Comparison of ENCODE assay signal across 12 cellular contexts in the genomic region with DNA sequence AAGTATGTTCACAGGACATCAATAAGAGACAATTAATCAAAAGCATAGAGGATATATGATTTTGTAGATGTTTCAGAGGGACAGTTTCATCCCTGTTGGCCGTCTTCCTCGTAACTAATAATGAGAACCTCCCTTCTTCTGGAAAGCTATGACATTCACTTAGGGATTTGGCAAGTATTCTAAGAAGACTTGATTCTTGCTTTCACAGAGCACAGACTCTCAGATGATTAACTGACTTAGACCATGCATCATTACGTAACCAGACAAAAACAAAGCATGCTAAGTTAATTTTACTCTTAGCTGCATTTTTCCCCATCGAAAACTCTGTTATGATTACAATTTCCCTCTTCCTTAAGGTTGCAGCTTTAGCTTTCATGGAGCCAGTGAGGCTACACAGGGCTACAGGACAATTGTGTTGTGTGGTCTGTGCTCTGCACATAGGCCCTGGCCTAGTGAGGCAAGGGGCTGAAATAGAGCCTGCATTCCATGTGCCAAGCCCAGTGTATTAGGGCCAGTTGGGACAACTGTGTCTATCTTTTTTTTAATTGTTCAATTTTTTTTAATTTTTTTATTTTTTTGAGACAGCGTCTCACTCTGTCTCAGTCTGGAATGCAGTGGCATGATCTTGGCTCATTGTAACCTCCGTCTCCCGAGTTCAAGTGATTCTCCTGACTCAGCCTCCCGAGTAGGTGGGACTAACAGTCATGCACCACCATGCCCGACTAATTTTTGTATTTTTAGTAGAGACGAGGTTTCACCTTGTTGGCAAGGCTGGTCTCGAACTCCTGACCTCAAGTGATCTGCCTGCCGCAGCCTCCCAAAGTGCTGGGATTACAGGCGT.
DNase-seq lines count a peak whose midpoint lies in the region; ATAC-seq and TF ChIP-seq lines count a peak whose summit lies in the region.
"Had no signal": no experiment of that assay in that cellular context is flagged by ENCODE, and none has a peak within 500 bp of the region (broad histone marks: within the 10 kb centered on the region; RNA-seq: fewer than 3 reads in every experiment).

No MANE protein-coding gene starts in this region.

- ATAC-seq in upper lobe of right lung: peak; percentile 12
- ATAC-seq: activated T-helper 17 cell treated with anti-CD3 and anti-CD28 coated beads, Interleukin-2, amount 50 U/mL, for 72 hours had no signal

- H3K27me3 ChIP-seq in fibroblast of lung (ENCODE audit: control insufficient read depth, insufficient read depth, low read length) (no peaks in the 10 kb centered on the region), upper lobe of right lung (no peaks in the 10 kb centered on the region)

- H2AFZ ChIP-seq in fibroblast of lung (ENCODE audit: low read length): no peak overlapping the region

- H3K4me1 ChIP-seq in fibroblast of lung (ENCODE audit: control insufficient read depth, extremely low read depth, insufficient read depth, low read length) (peaks cover 2% of the 10 kb centered on the region), upper lobe of right lung (peaks cover 17% of the 10 kb centered on the region)

- H3K4me3 ChIP-seq in fibroblast of lung (replicated peaks in 1 of 4; ENCODE audit: control extremely low read depth in 1 of 4, insufficient read depth in 1 of 4, low read depth in 3 of 4, low read length in 4 of 4): no peak overlapping the region
- no peak overlapping the region for H3K4me3 ChIP-seq in upper lobe of right lung

- H3K36me3 ChIP-seq in fibroblast of lung (ENCODE audit: control insufficient read depth, insufficient read depth, low read length) (no peaks in the 10 kb centered on the region), upper lobe of right lung (no peaks in the 10 kb centered on the region)

- H4K20me1 ChIP-seq in fibroblast of lung (ENCODE audit: control insufficient read depth, extremely low read depth, insufficient read depth, low read length): no peaks in the 10 kb centered on the region

- H3K9me3 ChIP-seq in fibroblast of lung (ENCODE audit: control insufficient read depth, insufficient read depth, low read depth, low read length) (no peaks in the 10 kb centered on the region), upper lobe of right lung (no peaks in the 10 kb centered on the region)

- H3K4me1 Mint-ChIP-seq in nephron progenitor cell: peaks cover 76% of the 10 kb centered on the region
- H3K4me1 Mint-ChIP-seq: activated T-helper 17 cell treated with anti-CD3 and anti-CD28 coated beads, Interleukin-2, amount 50 U/mL, for 72 hours had no signal

- peak; percentile 92 for DNase-seq in amniotic epithelial cell (ENCODE audit: low read depth)
- peak; percentile 70 to 94 for DNase-seq in fibroblast of lung (ENCODE audit: low read depth in 2 of 2)
- DNase-seq in nephron progenitor cell: no peak
- DNase-seq in upper lobe of right lung: no peak
- no peak for DNase-seq in T1000 (lab: John Stamatoyannopoulos, UW)
- no peak for DNase-seq in inferior parietal cortex (ENCODE audit: extremely low spot score)
- no peak for DNase-seq in NCI-H1436 (lab: John Stamatoyannopoulos, UW)
- no peak for DNase-seq in NCI-H1105 (lab: John Stamatoyannopoulos, UW)
- DNase-seq: DMS 273 treated with DMSO at 0.1 percent for 48 hours, NCI-H187, retina had no signal

- no peaks in the 10 kb centered on the region for H3K9me3 Mint-ChIP-seq in nephron progenitor cell

- no peak overlapping the region for H3K4me2 ChIP-seq in fibroblast of lung (ENCODE audit: extremely low read depth, insufficient read depth, low read length)

- H3K79me2 ChIP-seq in fibroblast of lung (ENCODE audit: control insufficient read depth, insufficient read depth, low read length): no peaks in the 10 kb centered on the region

- no peak for TF ChIP-seq CTCF in fibroblast of lung (conservative IDR thresholded peaks at IDR 0.05 in 1 of 2, IDR thresholded peaks at IDR 0.05 in 1 of 2; ENCODE audit: low read depth in 1 of 2, low read length in 2 of 2)
- no peak for TF ChIP-seq CTCF in nephron progenitor cell (IDR thresholded peaks at IDR 0.05)
- no peak for TF ChIP-seq CTCF in upper lobe of right lung (IDR thresholded peaks at IDR 0.05)

- H3K36me3 Mint-ChIP-seq in nephron progenitor cell (ENCODE audit: low read depth): no peaks in the 10 kb centered on the region

- H3K9ac ChIP-seq in fibroblast of lung (ENCODE audit: insufficient read depth, low read length): no peak overlapping the region

- H3K4me3 Mint-ChIP-seq in nephron progenitor cell: no peak overlapping the region
- H3K4me3 Mint-ChIP-seq: activated T-helper 17 cell treated with anti-CD3 and anti-CD28 coated beads, Interleukin-2, amount 50 U/mL, for 72 hours had no signal

- H3K27me3 Mint-ChIP-seq in nephron progenitor cell (ENCODE audit: low read depth, poor library complexity): peaks cover 3% of the 10 kb centered on the region
- H3K27me3 Mint-ChIP-seq: activated T-helper 17 cell treated with anti-CD3 and anti-CD28 coated beads, Interleukin-2, amount 50 U/mL, for 72 hours had no signal

- peak overlapping the region; percentile 69 for H3K27ac Mint-ChIP-seq in nephron progenitor cell
- H3K27ac Mint-ChIP-seq: activated T-helper 17 cell treated with anti-CD3 and anti-CD28 coated beads, Interleukin-2, amount 50 U/mL, for 72 hours had no signal

- no peak overlapping the region for H3K27ac ChIP-seq in fibroblast of lung (ENCODE audit: insufficient read depth, low read length)
- peak overlapping the region; percentile 44 for H3K27ac ChIP-seq in upper lobe of right lung

- intact Hi-C loops in upper lobe of right lung (cut with DNase I): no loop called here

Comparison
In these comparisons a context has a peak if more than half of its experiments do, and no peak if none do; other contexts are left out.
1. DNase-seq: peak in amniotic epithelial cell (single experiment) and fibroblast of lung (2 of 2); none in nephron progenitor cell (single experiment), upper lobe of right lung (single experiment), T1000 (single experiment), inferior parietal cortex (single experiment), NCI-H1436 (single experiment) and NCI-H1105 (single experiment).